In genomic region chr14:74454397-74454796, GRCh38 we compare ENCODE assay signal across 9 cellular contexts. TPM values are rescaled to one million over a fixed set of nuclear protein-coding genes. Genes with fewer than 3 reads are reported as not detected.
"Had no signal": no experiment of that assay in that cellular context is flagged by ENCODE, and none has a peak within 500 bp of the region (broad histone marks: within the 10 kb centered on the region; RNA-seq: fewer than 3 reads in every experiment).

No MANE protein-coding gene starts in this region.

RNA-seq across cellular contexts. Expression of gene SYNDIG1L, which starts 28.4 kb away (rescaled TPM):
- total RNA-seq: chondrocyte, esophagus mucosa, gastrocnemius medialis, glomerular endothelial cell, lung microvascular endothelial cell, psoas muscle, right lobe of liver, stomach, vagina had no signal
- polyA plus RNA-seq: psoas muscle, stomach had no signal
